Comparison of ENCODE assay signal across 8 cellular contexts in genomic region chr12:130839770-130840355, GRCh38. TPM values are rescaled to one million over a fixed set of nuclear protein-coding genes. Genes with fewer than 3 reads are reported as not detected.
DNase-seq lines count a peak whose midpoint lies in the region; ATAC-seq, FAIRE-seq and TF ChIP-seq lines count a peak whose summit lies in the region.

No MANE protein-coding gene starts in this region.

- no peaks in the 10 kb centered on the region for H3K9me3 Mint-ChIP-seq in activated naive CD4-positive, alpha-beta T cell treated with anti-CD3 and anti-CD28 coated beads, Interleukin-2, amount 50 U/mL, for 24 hours
- peaks cover 0 to 4% of the 10 kb centered on the region in 2 donors for H3K9me3 Mint-ChIP-seq in activated naive CD4-positive, alpha-beta T cell treated with anti-CD3 and anti-CD28 coated beads, Interleukin-2, amount 50 U/mL, for 72 hours
- H3K9me3 Mint-ChIP-seq in activated T-helper 2 cell treated with anti-CD3 and anti-CD28 coated beads, Interferon-gamma antibody, Interleukin-2, Interleukin-4, amounts not matched to agents 10 μg/mL and 5 μg/mL and 100 μg/mL, durations not matched to agents 14 hours and 24 hours and 36 hours = no peaks in the 10 kb centered on the region

- TF ChIP-seq EP300 in tibial nerve (IDR thresholded peaks at IDR 0.05) = no peak

- intact Hi-C loops in activated T-helper 2 cell treated with anti-CD3 and anti-CD28 coated beads, Interferon-gamma antibody, Interleukin-2, Interleukin-4, amounts not matched to agents 10 μg/mL and 5 μg/mL and 100 μg/mL, durations not matched to agents 14 hours and 24 hours and 36 hours (cut with micrococcal nuclease) = loop anchor here (1.0 kb wide), 1 partner anchor 31 kb away; no protein-coding TSS in a partner anchor
- intact Hi-C loops in left lung (cut with DNase I) = no loop called here

- TF ChIP-seq POLR2A in tibial nerve (IDR thresholded peaks at IDR 0.05) (no peak), H54 (IDR thresholded peaks at IDR 0.05; ENCODE audit: low read depth, low read length) (no peak)

- H3K4me1 ChIP-seq in left lung = peaks cover 9 to 25% of the 10 kb centered on the region in 2 donors
- H3K4me1 ChIP-seq in tibial nerve = peaks cover 0 to 32% (median 7%) of the 10 kb centered on the region in 4 donors

- FAIRE-seq in H54 (lab: Jason Lieb, UNC) = no peak

- H3K4me3 ChIP-seq in left lung = peak overlapping the region; percentile 32 to 78
- H3K4me3 ChIP-seq in tibial nerve = peak overlapping the region; percentile 50 to 100 (median 68)

- no peaks in the 10 kb centered on the region for H3K9me3 ChIP-seq in left lung
- H3K9me3 ChIP-seq in tibial nerve = no peaks in the 10 kb centered on the region

- WGBS in tibial nerve, 2 donors = 49 to 58% methylated on average over 11 of the region's 11 CpGs

- no peaks in the 10 kb centered on the region for H3K27me3 Mint-ChIP-seq in activated naive CD4-positive, alpha-beta T cell treated with anti-CD3 and anti-CD28 coated beads, Interleukin-2, amount 50 U/mL, for 24 hours
- no peaks in the 10 kb centered on the region for H3K27me3 Mint-ChIP-seq in activated T-helper 2 cell treated with anti-CD3 and anti-CD28 coated beads, Interferon-gamma antibody, Interleukin-2, Interleukin-4, amounts not matched to agents 10 μg/mL and 5 μg/mL and 100 μg/mL, durations not matched to agents 14 hours and 24 hours and 36 hours (ENCODE audit: low read depth)

- DNase-seq in activated naive CD4-positive, alpha-beta T cell treated with anti-CD3 and anti-CD28 coated beads, Interleukin-2, amount 50 U/mL, for 72 hours (ENCODE audit: low spot score in 2 of 2) = no peak
- DNase-seq in activated T-helper 2 cell treated with anti-CD3 and anti-CD28 coated beads, Interferon-gamma antibody, Interleukin-2, Interleukin-4, amounts not matched to agents 10 μg/mL and 5 μg/mL and 100 μg/mL, durations not matched to agents 14 hours and 24 hours and 36 hours (ENCODE audit: low spot score) = no peak
- DNase-seq in left lung (no peak), tibial nerve (ENCODE audit: low spot score in 2 of 2) (no peak), amniotic stem cell (lab: John Stamatoyannopoulos, UW) (no peak), H54 (ENCODE audit: insufficient read length, low spot score) (no peak)

- peaks cover 2% of the 10 kb centered on the region for H3K36me3 Mint-ChIP-seq in activated naive CD4-positive, alpha-beta T cell treated with anti-CD3 and anti-CD28 coated beads, Interleukin-2, amount 50 U/mL, for 24 hours
- peaks cover 0 to 4% of the 10 kb centered on the region in 2 donors for H3K36me3 Mint-ChIP-seq in activated naive CD4-positive, alpha-beta T cell treated with anti-CD3 and anti-CD28 coated beads, Interleukin-2, amount 50 U/mL, for 72 hours
- H3K36me3 Mint-ChIP-seq in activated T-helper 2 cell treated with anti-CD3 and anti-CD28 coated beads, Interferon-gamma antibody, Interleukin-2, Interleukin-4, amounts not matched to agents 10 μg/mL and 5 μg/mL and 100 μg/mL, durations not matched to agents 14 hours and 24 hours and 36 hours (ENCODE audit: low read depth) = peaks cover 4% of the 10 kb centered on the region

- no peak for ATAC-seq in activated naive CD4-positive, alpha-beta T cell treated with anti-CD3 and anti-CD28 coated beads, Interleukin-2, amount 50 U/mL, for 72 hours
- ATAC-seq in left lung = no peak
- ATAC-seq in GM21619 (IDR thresholded peaks at IDR 0.05; ENCODE audit: unreplicated experiment) = no peak

- no peaks in the 10 kb centered on the region for H3K36me3 ChIP-seq in left lung
- H3K36me3 ChIP-seq in tibial nerve = no peaks in the 10 kb centered on the region

- H3K27me3 ChIP-seq in left lung (peaks cover 0 to 8% of the 10 kb centered on the region in 2 donors), tibial nerve (no peaks in the 10 kb centered on the region)

- peak overlapping the region; percentile 68 for H3K4me3 Mint-ChIP-seq in activated naive CD4-positive, alpha-beta T cell treated with anti-CD3 and anti-CD28 coated beads, Interleukin-2, amount 50 U/mL, for 24 hours
- H3K4me3 Mint-ChIP-seq in activated T-helper 2 cell treated with anti-CD3 and anti-CD28 coated beads, Interferon-gamma antibody, Interleukin-2, Interleukin-4, amounts not matched to agents 10 μg/mL and 5 μg/mL and 100 μg/mL, durations not matched to agents 14 hours and 24 hours and 36 hours (ENCODE audit: low read depth) = peak overlapping the region; percentile 77

- peaks cover 37% of the 10 kb centered on the region for H3K4me1 Mint-ChIP-seq in activated naive CD4-positive, alpha-beta T cell treated with anti-CD3 and anti-CD28 coated beads, Interleukin-2, amount 50 U/mL, for 24 hours
- peaks cover 24% of the 10 kb centered on the region for H3K4me1 Mint-ChIP-seq in activated T-helper 2 cell treated with anti-CD3 and anti-CD28 coated beads, Interferon-gamma antibody, Interleukin-2, Interleukin-4, amounts not matched to agents 10 μg/mL and 5 μg/mL and 100 μg/mL, durations not matched to agents 14 hours and 24 hours and 36 hours (ENCODE audit: low read depth)

- TF ChIP-seq CTCF in left lung (IDR thresholded peaks at IDR 0.05) = no peak
- TF ChIP-seq CTCF in tibial nerve (IDR thresholded peaks at IDR 0.05) = no peak

- H3K27ac ChIP-seq in left lung = peak overlapping the region in 1 of 2 donors; percentile 45
- peak overlapping the region in 3 of 4 donors; percentile 23 to 96 (median 77) for H3K27ac ChIP-seq in tibial nerve

- H3K27ac Mint-ChIP-seq in activated naive CD4-positive, alpha-beta T cell treated with anti-CD3 and anti-CD28 coated beads, Interleukin-2, amount 50 U/mL, for 24 hours = peak overlapping the region; percentile 83
- H3K27ac Mint-ChIP-seq in activated naive CD4-positive, alpha-beta T cell treated with anti-CD3 and anti-CD28 coated beads, Interleukin-2, amount 50 U/mL, for 72 hours = peak overlapping the region in 1 of 2 donors; percentile 74
- H3K27ac Mint-ChIP-seq in activated T-helper 2 cell treated with anti-CD3 and anti-CD28 coated beads, Interferon-gamma antibody, Interleukin-2, Interleukin-4, amounts not matched to agents 10 μg/mL and 5 μg/mL and 100 μg/mL, durations not matched to agents 14 hours and 24 hours and 36 hours = peak overlapping the region; percentile 86

RNA-seq across cellular contexts. Expression of gene STX2, which starts 0.8 kb away (rescaled TPM):
- 10 to 100 TPM; 14.4 to 16.6 TPM for total RNA-seq in activated naive CD4-positive, alpha-beta T cell treated with anti-CD3 and anti-CD28 coated beads, Interleukin-2, amount 50 U/mL, for 72 hours
- total RNA-seq in activated T-helper 2 cell treated with anti-CD3 and anti-CD28 coated beads, Interferon-gamma antibody, Interleukin-2, Interleukin-4, amounts not matched to agents 10 μg/mL and 5 μg/mL and 100 μg/mL, durations not matched to agents 14 hours and 24 hours and 36 hours = 19.6 and 19.9 TPM in 2 replicates
- total RNA-seq in left lung (10 to 100 TPM; 18.1 to 24.9 TPM), tibial nerve (10 to 100 TPM; 26.3 to 44.8 (median 33.6) TPM)

RNA-seq across cellular contexts. Expression of gene RAN, which starts 32.0 kb away (rescaled TPM):
- total RNA-seq in activated naive CD4-positive, alpha-beta T cell treated with anti-CD3 and anti-CD28 coated beads, Interleukin-2, amount 50 U/mL, for 72 hours = 1,000 to 10,000 TPM; 1,428 to 1,822 TPM
- total RNA-seq in activated T-helper 2 cell treated with anti-CD3 and anti-CD28 coated beads, Interferon-gamma antibody, Interleukin-2, Interleukin-4, amounts not matched to agents 10 μg/mL and 5 μg/mL and 100 μg/mL, durations not matched to agents 14 hours and 24 hours and 36 hours = 1,905 and 1,953 TPM in 2 replicates
- total RNA-seq in left lung (100 to 1,000 TPM; 431 to 653 TPM), tibial nerve (100 to 1,000 TPM; 105 to 155 (median 124) TPM)
